ENCODE assay signal across 8 cellular contexts in genomic region chr7:148987010-148987750, GRCh38. TPM values are rescaled to one million over a fixed set of nuclear protein-coding genes. Genes with fewer than 3 reads are reported as not detected.
DNase-seq lines count a peak whose midpoint lies in the region; ATAC-seq and TF ChIP-seq lines count a peak whose summit lies in the region.

No MANE protein-coding gene starts in this region.

- H2AFZ ChIP-seq in SU-DHL-6 (ENCODE audit: low read depth, low read length, severe bottlenecking) = peak overlapping the region; percentile 97

- H3K27ac ChIP-seq in SU-DHL-6 (ENCODE audit: low read depth, low read length) = no peak overlapping the region
- peak overlapping the region; percentile 4 to 89 (median 74) for H3K27ac ChIP-seq in heart right ventricle
- H3K27ac ChIP-seq in upper lobe of right lung = peak overlapping the region; percentile 87

- ATAC-seq in HG02763 (IDR thresholded peaks at IDR 0.05; ENCODE audit: unreplicated experiment) (peak; percentile 91), heart right ventricle (peak; percentile 90 to 95 (median 92)), upper lobe of right lung (peak; percentile 93)

- H3K79me2 ChIP-seq in SU-DHL-6 (ENCODE audit: insufficient read depth, low read length) = no peaks in the 10 kb centered on the region

- peaks cover 8% of the 10 kb centered on the region for H3K4me1 ChIP-seq in adipocyte (ENCODE audit: control insufficient read depth, insufficient read depth, low read length)
- H3K4me1 ChIP-seq in heart right ventricle = peaks cover 2 to 39% (median 32%) of the 10 kb centered on the region in 9 donors
- H3K4me1 ChIP-seq in upper lobe of right lung = peaks cover 11% of the 10 kb centered on the region

- H3K4me3 ChIP-seq in GM12875 (ENCODE audit: low read depth, low read length) (peak overlapping the region; percentile 74), SU-DHL-6 (ENCODE audit: insufficient read depth, low read length, poor library complexity, severe bottlenecking) (peak overlapping the region; percentile 91), adipocyte (ENCODE audit: low read length) (peak overlapping the region; percentile 94), heart right ventricle (peak overlapping the region; percentile 41 to 81 (median 66)), upper lobe of right lung (peak overlapping the region; percentile 75)

- TF ChIP-seq CTCF in GM12875 (IDR thresholded peaks at IDR 0.05; ENCODE audit: borderline replicate concordance, insufficient read depth, low read depth, low read length) = no peak
- TF ChIP-seq CTCF in SU-DHL-6 (IDR thresholded peaks at IDR 0.05; ENCODE audit: insufficient read depth, low read length, poor library complexity, severe bottlenecking) = no peak
- no peak for TF ChIP-seq CTCF in heart right ventricle (IDR thresholded peaks at IDR 0.05)
- no peak for TF ChIP-seq CTCF in upper lobe of right lung (IDR thresholded peaks at IDR 0.05)

- peak; percentile 88 to 98 (median 89) for DNase-seq in NCI-H1417 (lab: John Stamatoyannopoulos, UW)
- DNase-seq in adipocyte (ENCODE audit: low read depth) = peak; percentile 95
- peak; percentile 70 to 82 for DNase-seq in heart right ventricle
- DNase-seq in posterior cingulate gyrus = peak; percentile 57 to 96 (median 78)
- peak; percentile 84 for DNase-seq in upper lobe of right lung

- peaks cover 27% of the 10 kb centered on the region for H3F3A ChIP-seq in SU-DHL-6 (ENCODE audit: insufficient read depth)

- peak overlapping the region; percentile 99 for H3K4me2 ChIP-seq in SU-DHL-6 (ENCODE audit: low read depth, low read length, poor library complexity, severe bottlenecking)

- H3K36me3 ChIP-seq in SU-DHL-6 (ENCODE audit: low read length) = no peaks in the 10 kb centered on the region
- no peaks in the 10 kb centered on the region for H3K36me3 ChIP-seq in adipocyte (ENCODE audit: control insufficient read depth, insufficient read depth, low read length, severe bottlenecking)
- no peaks in the 10 kb centered on the region for H3K36me3 ChIP-seq in heart right ventricle
- H3K36me3 ChIP-seq in upper lobe of right lung = no peaks in the 10 kb centered on the region

- intact Hi-C loops in heart right ventricle (cut with DNase I) = loop anchor here in 4 of 10 donors (1.0 to 5.0 kb wide), 2 partner anchors 40 to 41 kb away; partner anchors contain the start of gene PDIA4 (in 4 of the 4)
- intact Hi-C loops in posterior cingulate gyrus (cut with DNase I) = loop anchor here (2.0 to 5.0 kb wide), 2 partner anchors 22 to 40 kb away; partner anchors contain the start of gene PDIA4
- intact Hi-C loops in upper lobe of right lung (cut with DNase I) = no loop called here

- no peaks in the 10 kb centered on the region for H4K20me1 ChIP-seq in SU-DHL-6 (ENCODE audit: low read depth, low read length)

- H3K9me3 ChIP-seq in SU-DHL-6 (ENCODE audit: insufficient read depth, low read length) (no peaks in the 10 kb centered on the region), adipocyte (ENCODE audit: control insufficient read depth, low read length) (no peaks in the 10 kb centered on the region), heart right ventricle (no peaks in the 10 kb centered on the region), upper lobe of right lung (no peaks in the 10 kb centered on the region)

- WGBS in heart right ventricle, 2 donors = 1% methylated on average over 17 of the region's 17 CpGs

- H3K9ac ChIP-seq in SU-DHL-6 (ENCODE audit: low read length) = peak overlapping the region; percentile 78
- H3K9ac ChIP-seq in adipocyte (ENCODE audit: low read length) = peak overlapping the region; percentile 82

- H3K9me2 ChIP-seq in SU-DHL-6 (replicated peaks; ENCODE audit: insufficient read depth, low read length) = no peaks in the 10 kb centered on the region

- H3K27me3 ChIP-seq in SU-DHL-6 (ENCODE audit: low read length) = no peaks in the 10 kb centered on the region
- peaks cover 6% of the 10 kb centered on the region for H3K27me3 ChIP-seq in adipocyte (replicated peaks; ENCODE audit: control insufficient read depth, insufficient read depth, low read length)
- peaks cover 0 to 5% (median 0%) of the 10 kb centered on the region in 7 donors for H3K27me3 ChIP-seq in heart right ventricle
- H3K27me3 ChIP-seq in upper lobe of right lung = no peaks in the 10 kb centered on the region

RNA-seq across cellular contexts. Expression of gene PDIA4, which starts 41.1 kb away (rescaled TPM):
- total RNA-seq in heart right ventricle (10 to 100 TPM; 18.2 to 49.2 (median 24.6) TPM), upper lobe of right lung (117 TPM)
- 10 to 100 TPM; 10.2 to 64.5 TPM for polyA plus RNA-seq in heart right ventricle
